In genomic region chr1:150256549-150257341, GRCh38 we compare ENCODE assay signal across 6 cellular contexts. TPM values are rescaled to one million over a fixed set of nuclear protein-coding genes. Genes with fewer than 3 reads are reported as not detected.
DNase-seq lines count a peak whose midpoint lies in the region; ATAC-seq, FAIRE-seq and TF ChIP-seq lines count a peak whose summit lies in the region.

No MANE protein-coding gene starts in this region.

- H4K91ac ChIP-seq in H1 (replicated peaks; ENCODE audit: insufficient read length, low read length): peak overlapping the region; percentile 96

- peak overlapping the region; percentile 89 for H3K14ac ChIP-seq in H1 (ENCODE audit: insufficient read length)

- H3K9ac ChIP-seq in H1 (replicated peaks in 1 of 4; ENCODE audit: extremely low read depth in 1 of 4, low read depth in 3 of 4, low read length in 3 of 4) (peak overlapping the region in 3 of 4 experiments; percentile 67 to 83 (median 80); a peak in 6 of 7 replicates), rectal smooth muscle tissue (ENCODE audit: low read length) (no peak overlapping the region)

- DNase-seq in NCI-H146 (lab: John Stamatoyannopoulos, UW) (peak; percentile 66), H1 (ENCODE audit: low read depth in 1 of 2, low spot score in 2 of 2) (peak in 1 of 2 experiments; percentile 70), T1000 (lab: John Stamatoyannopoulos, UW) (no peak), NCI-H446 treated with DMSO at 0.1 percent for 48 hours (lab: John Stamatoyannopoulos, UW) (no peak)

- H3K79me1 ChIP-seq in H1 (ENCODE audit: low read depth, low read length): peaks cover 5% of the 10 kb centered on the region; the same call in 1 of the 2 replicates

- H2BK5ac ChIP-seq in H1 (ENCODE audit: low read depth, low read length): peak overlapping the region; percentile 98

- no peak for FAIRE-seq in H1 (lab: Jason Lieb, UNC)

- H3K4ac ChIP-seq in H1 (replicated peaks; ENCODE audit: insufficient read length, low read depth, low read length): peak overlapping the region; percentile 95

- peak overlapping the region; percentile 70 to 82 (median 80) for H3K4me3 ChIP-seq in H1 (ENCODE audit: extremely low read depth in 1 of 4, insufficient read depth in 2 of 4, low read depth in 3 of 4, low read length in 4 of 4)
- H3K4me3 ChIP-seq in rectal smooth muscle tissue (ENCODE audit: low read length): peak overlapping the region; percentile 29

- H3K4me1 ChIP-seq in H1 (replicated peaks in 1 of 4; ENCODE audit: control insufficient read depth in 3 of 4, insufficient read depth in 4 of 4, low read length in 3 of 4) (peaks cover 0 to 20% (median 14%) of the 10 kb centered on the region in 4 experiments; a peak in 6 of 7 replicates), rectal smooth muscle tissue (ENCODE audit: control insufficient read depth, insufficient read depth, low read length) (peaks cover 22% of the 10 kb centered on the region)

- no peak overlapping the region for H2AFZ ChIP-seq in H1 (ENCODE audit: low read length)

- peak overlapping the region; percentile 99 for H2AK5ac ChIP-seq in H1 (ENCODE audit: low read depth, low read length)

- POLR2A ChIA-PET in H1 (lab: Charles Lee; ENCODE audit: partially characterized antibody): interaction anchor here (0.5 to 19.4 kb wide), 28 partner anchors 9 to 725 kb away, joined by 3 to 535 read pairs (median 6); partner anchors contain the start of genes ANP32E, ANXA9, APH1A and C1orf54

- peak overlapping the region; percentile 64 for H4K5ac ChIP-seq in H1 (ENCODE audit: insufficient read length, low read depth, low read length)

- H3K56ac ChIP-seq in H1 (replicated peaks; ENCODE audit: insufficient read length, low read depth, low read length): peak overlapping the region; percentile 67

- no peak for TF ChIP-seq CTCF in H1 (IDR thresholded peaks at IDR 0.05; ENCODE audit: control extremely low read depth in 1 of 3, insufficient read depth in 1 of 3, low read depth in 1 of 3, low read length in 3 of 3)

- H3K27ac ChIP-seq in H1 (ENCODE audit: low read depth, low read length): peak overlapping the region; percentile 95
- peak overlapping the region; percentile 76 for H3K27ac ChIP-seq in rectal smooth muscle tissue (ENCODE audit: low read depth, low read length)

- H2BK120ac ChIP-seq in H1 (replicated peaks; ENCODE audit: low read depth, low read length): peak overlapping the region; percentile 97

- ATAC-seq in HG03457 (IDR thresholded peaks at IDR 0.05; ENCODE audit: unreplicated experiment): no peak

- peak overlapping the region; percentile 100 for H2BK15ac ChIP-seq in H1 (ENCODE audit: low read length)

- H3K9me3 ChIP-seq in H1 (ENCODE audit: insufficient read depth in 2 of 2, low read depth in 1 of 2, low read length in 1 of 2): no peaks in the 10 kb centered on the region

- H3K79me2 ChIP-seq in H1 (ENCODE audit: control insufficient read depth in 1 of 2, insufficient read depth in 2 of 2, low read length in 2 of 2): peaks cover 4 to 25% of the 10 kb centered on the region in 2 experiments

- WGBS in H1 (ENCODE audit: extremely low coverage in 1 of 2, insufficient coverage in 1 of 2, insufficient read length in 1 of 2, insufficient replicate concordance in 2 of 2, low coverage in 1 of 2, low lambda C conversion rate in 2 of 2, missing lambda C conversion rate in 1 of 2), 2 experiments: 5% methylated on average over 14 of the region's 14 CpGs; no CpG with 5 or more reads in 1 of the 2 experiments

- no peak for TF ChIP-seq RAD21 in H1 (IDR thresholded peaks at IDR 0.05 in 1 of 2, conservative IDR thresholded peaks at IDR 0.05 in 1 of 2; ENCODE audit: low read depth in 2 of 2, low read length in 2 of 2)

- H3K4me2 ChIP-seq in H1 (ENCODE audit: insufficient read depth in 1 of 2, low read depth in 2 of 2, low read length in 2 of 2): peak overlapping the region; percentile 78 to 99

- peak overlapping the region; percentile 99 for H2BK12ac ChIP-seq in H1 (ENCODE audit: low read depth, low read length)

- peak overlapping the region; percentile 96 for H2BK20ac ChIP-seq in H1 (ENCODE audit: low read length)

- H3K36me3 ChIP-seq in H1 (ENCODE audit: control insufficient read depth in 2 of 4, insufficient read depth in 4 of 4, low read length in 3 of 4) (peaks cover 2 to 8% (median 4%) of the 10 kb centered on the region in 4 experiments; a peak in 5 of 8 replicates), rectal smooth muscle tissue (ENCODE audit: control insufficient read depth, insufficient read depth, low read length) (no peaks in the 10 kb centered on the region)

- H3K23ac ChIP-seq in H1 (ENCODE audit: insufficient read length): no peak overlapping the region

- peaks cover 36% of the 10 kb centered on the region for H3K23me2 ChIP-seq in H1 (ENCODE audit: low read depth, low read length)

- H3K27me3 ChIP-seq in H1 (replicated peaks in 1 of 4; ENCODE audit: control insufficient read depth in 3 of 4, extremely low read depth in 1 of 4, insufficient read depth in 3 of 4, low read length in 3 of 4) (no peaks in the 10 kb centered on the region), rectal smooth muscle tissue (ENCODE audit: control insufficient read depth, insufficient read depth, low read length) (no peaks in the 10 kb centered on the region)

- TF ChIP-seq POLR2A in H1 (IDR thresholded peaks at IDR 0.05; ENCODE audit: control extremely low read depth in 1 of 2, low read depth in 2 of 2, low read length in 2 of 2): peak; percentile 36 to 81

- CTCF ChIA-PET in H1 (lab: Charles Lee; ENCODE audit: partially characterized antibody): interaction anchor here (0.6 to 17.5 kb wide), 16 partner anchors 11 to 276 kb away, joined by 3 to 326 read pairs (median 6); partner anchors contain the start of genes APH1A, C1orf54 and CIART

- H4K20me1 ChIP-seq in H1 (replicated peaks in 1 of 2; ENCODE audit: control insufficient read depth in 1 of 2, insufficient read depth in 2 of 2, low read length in 2 of 2): no peaks in the 10 kb centered on the region

- no peak for TF ChIP-seq EP300 in H1 (IDR thresholded peaks at IDR 0.05; ENCODE audit: borderline replicate concordance in 1 of 2, low read depth in 2 of 2, low read length in 2 of 2)

- peak overlapping the region; percentile 100 for H3K18ac ChIP-seq in H1 (ENCODE audit: extremely low read depth, low read length)

- H4K8ac ChIP-seq in H1 (ENCODE audit: extremely low read depth, insufficient read depth, low read length): peak overlapping the region; percentile 81; the same call in 1 of the 2 replicates

TF ChIP-seq in H1, 55 proteins besides CTCF, POLR2A, EP300 and RAD21 (continues in another document):
- TF ChIP-seq KDM4A (IDR thresholded peaks at IDR 0.05; ENCODE audit: low read depth, low read length, severe bottlenecking) (peak; percentile 12), POLR2AphosphoS5 (IDR thresholded peaks at IDR 0.05; ENCODE audit: low read depth, low read length) (peak; percentile 92)

RNA-seq across cellular contexts. Expression of gene CA14, which starts 0.8 kb away (rescaled TPM):
- 52.1 and 52.3 TPM in 2 replicates for total RNA-seq in H1 (2021; fragmentation: NEBNext Ultra II Directional; extraction: Animal tissue kit (Norgen Biotek cat#: 25700))
- 79.3 and 105 TPM in 2 replicates for polyA plus RNA-seq in H1 (2011; rRNA removed)
- 87.6 TPM for polyA plus RNA-seq in H1 (2011; cell fraction: cytosol; rRNA removed)
- polyA plus RNA-seq in H1 (2011; cell fraction: nucleus; rRNA removed): 103 TPM
- 61.2 to 68.2 TPM (median 64.7 TPM) in 4 replicates for polyA plus RNA-seq in H1 (2012, experiment 1 of 2)
- 53.1 TPM for polyA plus RNA-seq in H1 (2012, experiment 2 of 2)
- 72.8 TPM for polyA plus RNA-seq in H1 (2013, experiment 1 of 2)
- 65.7 TPM for polyA plus RNA-seq in H1 (2013, experiment 2 of 2)
- polyA minus RNA-seq in H1 (2011; rRNA and poly(A)+ RNA removed): 61.0 and 79.2 TPM in 2 replicates
- polyA minus RNA-seq in H1 (2011; cell fraction: cytosol; rRNA and poly(A)+ RNA removed): 25.8 TPM
- 36.0 TPM for polyA minus RNA-seq in H1 (2011; cell fraction: nucleus; rRNA and poly(A)+ RNA removed)

RNA-seq across cellular contexts. Expression of gene APH1A, which starts 12.1 kb away (rescaled TPM):
- 110 and 111 TPM in 2 replicates for total RNA-seq in H1 (2021; fragmentation: NEBNext Ultra II Directional; extraction: Animal tissue kit (Norgen Biotek cat#: 25700))
- 183 and 188 TPM in 2 replicates for polyA plus RNA-seq in H1 (2011; rRNA removed)
- polyA plus RNA-seq in H1 (2011; cell fraction: cytosol; rRNA removed): 157 TPM
- polyA plus RNA-seq in H1 (2011; cell fraction: nucleus; rRNA removed): 218 TPM
- 89.8 to 118 TPM (median 111 TPM) in 4 replicates for polyA plus RNA-seq in H1 (2012, experiment 1 of 2)
- 169 TPM for polyA plus RNA-seq in H1 (2012, experiment 2 of 2)
- polyA plus RNA-seq in H1 (2013, experiment 1 of 2): 75.6 TPM
- 85.8 TPM for polyA plus RNA-seq in H1 (2013, experiment 2 of 2)
- 138 and 140 TPM in 2 replicates for polyA minus RNA-seq in H1 (2011; rRNA and poly(A)+ RNA removed)
- polyA minus RNA-seq in H1 (2011; cell fraction: cytosol; rRNA and poly(A)+ RNA removed): 57.2 TPM
- 97.0 TPM for polyA minus RNA-seq in H1 (2011; cell fraction: nucleus; rRNA and poly(A)+ RNA removed)

RNA-seq across cellular contexts. Expression of gene C1orf54, which starts 15.8 kb away (rescaled TPM):
- total RNA-seq in H1 (2021; fragmentation: NEBNext Ultra II Directional; extraction: Animal tissue kit (Norgen Biotek cat#: 25700)): 19.8 and 20.4 TPM in 2 replicates
- polyA plus RNA-seq in H1 (2011; rRNA removed): 12.2 and 30.2 TPM in 2 replicates
- polyA plus RNA-seq in H1 (2011; cell fraction: cytosol; rRNA removed): 22.3 TPM
- 6.4 TPM for polyA plus RNA-seq in H1 (2011; cell fraction: nucleus; rRNA removed)
- polyA plus RNA-seq in H1 (2012, experiment 1 of 2): 20.3 to 29.7 TPM (median 25.5 TPM) in 4 replicates
- 51.2 TPM for polyA plus RNA-seq in H1 (2012, experiment 2 of 2)
- polyA plus RNA-seq in H1 (2013, experiment 1 of 2): 25.8 TPM
- polyA plus RNA-seq in H1 (2013, experiment 2 of 2): 33.2 TPM
- polyA minus RNA-seq in H1 (2011; rRNA and poly(A)+ RNA removed): 4.2 and 7.2 TPM in 2 replicates
- polyA minus RNA-seq in H1 (2011; cell fraction: cytosol; rRNA and poly(A)+ RNA removed): 5.0 TPM
- 3.5 TPM for polyA minus RNA-seq in H1 (2011; cell fraction: nucleus; rRNA and poly(A)+ RNA removed)

RNA-seq across cellular contexts. Expression of gene ANP32E, which starts 20.8 kb away (rescaled TPM):
- 114 and 123 TPM in 2 replicates for total RNA-seq in H1 (2021; fragmentation: NEBNext Ultra II Directional; extraction: Animal tissue kit (Norgen Biotek cat#: 25700))
- polyA plus RNA-seq in H1 (2011; rRNA removed): 10.2 and 20.7 TPM in 2 replicates
- 33.6 TPM for polyA plus RNA-seq in H1 (2011; cell fraction: cytosol; rRNA removed)
- polyA plus RNA-seq in H1 (2011; cell fraction: nucleus; rRNA removed): 3.6 TPM
- 122 to 225 TPM (median 147 TPM) in 4 replicates for polyA plus RNA-seq in H1 (2012, experiment 1 of 2)
- 10.2 TPM for polyA plus RNA-seq in H1 (2012, experiment 2 of 2)
- 66.2 TPM for polyA plus RNA-seq in H1 (2013, experiment 1 of 2)
- 67.9 TPM for polyA plus RNA-seq in H1 (2013, experiment 2 of 2)
- polyA minus RNA-seq in H1 (2011; rRNA and poly(A)+ RNA removed): 16.2 and 20.3 TPM in 2 replicates
- polyA minus RNA-seq in H1 (2011; cell fraction: cytosol; rRNA and poly(A)+ RNA removed): 18.1 TPM
- polyA minus RNA-seq in H1 (2011; cell fraction: nucleus; rRNA and poly(A)+ RNA removed): 14.0 TPM

RNA-seq across cellular contexts. Expression of gene CIART, which starts 25.6 kb away (rescaled TPM):
- 9.6 and 10.6 TPM in 2 replicates for total RNA-seq in H1 (2021; fragmentation: NEBNext Ultra II Directional; extraction: Animal tissue kit (Norgen Biotek cat#: 25700))
- 23.3 and 33.3 TPM in 2 replicates for polyA plus RNA-seq in H1 (2011; rRNA removed)
- polyA plus RNA-seq in H1 (2011; cell fraction: cytosol; rRNA removed): 23.2 TPM
- polyA plus RNA-seq in H1 (2011; cell fraction: nucleus; rRNA removed): 24.1 TPM
- polyA plus RNA-seq in H1 (2012, experiment 1 of 2): 14.7 to 18.2 TPM (median 17.7 TPM) in 4 replicates
- 16.4 TPM for polyA plus RNA-seq in H1 (2012, experiment 2 of 2)
- 10.0 TPM for polyA plus RNA-seq in H1 (2013, experiment 1 of 2)
- 9.6 TPM for polyA plus RNA-seq in H1 (2013, experiment 2 of 2)
- 24.5 and 28.3 TPM in 2 replicates for polyA minus RNA-seq in H1 (2011; rRNA and poly(A)+ RNA removed)
- 8.8 TPM for polyA minus RNA-seq in H1 (2011; cell fraction: cytosol; rRNA and poly(A)+ RNA removed)
- 10.9 TPM for polyA minus RNA-seq in H1 (2011; cell fraction: nucleus; rRNA and poly(A)+ RNA removed)
